Comparison of ENCODE assay signal across 24 cellular contexts in genomic region chr1:68955424-68955823, GRCh38.
A peak's percentile ranks its signal among the peaks of the same experiment; 100 is the strongest.
DNase-seq lines count a peak whose midpoint lies in the region; ATAC-seq and TF ChIP-seq lines count a peak whose summit lies in the region.
"Had no signal": no experiment of that assay in that cellular context is flagged by ENCODE, and none has a peak within 500 bp of the region (broad histone marks: within the 10 kb centered on the region; RNA-seq: fewer than 3 reads in every experiment).

No MANE protein-coding gene starts in this region.

- no peak for TF ChIP-seq CTCF in PC-3 (conservative IDR thresholded peaks at IDR 0.05; ENCODE audit: low read depth, low read length)

- ATAC-seq in HG03565 (IDR thresholded peaks at IDR 0.05; ENCODE audit: unreplicated experiment) (no peak), PC-3 (no peak)
- ATAC-seq: activated CD4-positive, alpha-beta T cell treated with anti-CD3 and anti-CD28 coated beads for 36 hours; HepG2; naive thymus-derived CD4-positive, alpha-beta T cell; psoas muscle had no signal

- no peaks in the 10 kb centered on the region for H3K9me2 ChIP-seq in PC-3 (replicated peaks; ENCODE audit: low read length)

- H4K20me1 ChIP-seq in PC-3 (ENCODE audit: low read length) = no peaks in the 10 kb centered on the region

- no peak overlapping the region for H2AFZ ChIP-seq in PC-3 (ENCODE audit: low read length)

- H3K36me3 ChIP-seq in MG63 (no peaks in the 10 kb centered on the region), H7 (replicated peaks; ENCODE audit: control insufficient read depth, insufficient read depth, low read length) (no peaks in the 10 kb centered on the region), PC-3 (ENCODE audit: low read depth, low read length) (no peaks in the 10 kb centered on the region)
- H3K36me3 ChIP-seq: ascending aorta, left ventricle myocardium inferior, thyroid gland had no signal

- no TSS peak for BruUV-seq in PC-3 (replicated peaks; lab: Mats Ljungman, UMichigan)

- intact Hi-C loops in PC-3 (cut with micrococcal nuclease) = no loop called here

- no peak overlapping the region for H3K4me2 ChIP-seq in PC-3 (ENCODE audit: low read length)

- H3K4me1 ChIP-seq in PC-3 (ENCODE audit: insufficient read depth, low read length) = no peaks in the 10 kb centered on the region
- H3K4me1 ChIP-seq: ascending aorta, psoas muscle had no signal

- no peaks in the 10 kb centered on the region for H3K79me2 ChIP-seq in PC-3 (ENCODE audit: low read length)

- H3F3A ChIP-seq in PC-3 (ENCODE audit: low read length, unreplicated experiment) = no peaks in the 10 kb centered on the region

- POLR2A ChIA-PET in PC-3 (lab: Charles Lee; ENCODE audit: unreplicated experiment) = no interaction called here

- no peaks in the 10 kb centered on the region for H3K9me3 ChIP-seq in MG63
- no peaks in the 10 kb centered on the region for H3K9me3 ChIP-seq in PC-3 (ENCODE audit: low read length)
- H3K9me3 ChIP-seq: ascending aorta, psoas muscle, thyroid gland had no signal

- no peak overlapping the region for H3K27ac ChIP-seq in PC-3 (ENCODE audit: low read length)
- H3K27ac ChIP-seq: ascending aorta, dorsolateral prefrontal cortex, left ventricle myocardium inferior, psoas muscle, thyroid gland had no signal

- H3K9ac ChIP-seq in PC-3 (ENCODE audit: low read length) = no peak overlapping the region

- CTCF ChIA-PET in PC-3 (lab: Charles Lee) = no interaction called here

- DNase-seq in Daoy (ENCODE audit: low read depth) (peak; percentile 28), MG63 (peak; percentile 71), NCI-H69 (lab: John Stamatoyannopoulos, UW) (peak; percentile 66), glomerular visceral epithelial cell (ENCODE audit: extremely low spot score) (peak; percentile 16), amygdala (lab: John Stamatoyannopoulos, UW) (no peak), H7 (no peak), PC-3 (no peak)
- DNase-seq: activated CD4-positive, alpha-beta T cell treated with anti-CD3 and anti-CD28 coated beads for 36 hours; activated T-cell treated with anti-CD3 and anti-CD28 coated beads for 4 hours; cerebellar nuclear complex; dorsolateral prefrontal cortex; GOT3; Kasumi-1; left ventricle myocardium inferior; midbrain; naive thymus-derived CD4-positive, alpha-beta T cell; NCI-H526; nucleus accumbens; psoas muscle; stimulated activated CD4-positive, alpha-beta T cell treated with anti-CD3 and anti-CD28 coated beads, Interleukin-15, amount 100 ng/mL, for 24 hours; thyroid gland had no signal

- H3K27me3 ChIP-seq in MG63 (no peaks in the 10 kb centered on the region), H7 (ENCODE audit: control insufficient read depth, insufficient read depth, low read length) (no peaks in the 10 kb centered on the region), PC-3 (ENCODE audit: low read length) (no peaks in the 10 kb centered on the region)
- H3K27me3 ChIP-seq: ascending aorta, dorsolateral prefrontal cortex, thyroid gland had no signal

- no peak overlapping the region for H3K4me3 ChIP-seq in MG63
- no peak overlapping the region for H3K4me3 ChIP-seq in H7 (ENCODE audit: insufficient read depth, low read depth, low read length)
- no peak overlapping the region for H3K4me3 ChIP-seq in PC-3 (ENCODE audit: low read length)
- H3K4me3 ChIP-seq: ascending aorta, dorsolateral prefrontal cortex, left ventricle myocardium inferior, psoas muscle, thyroid gland had no signal

Comparison
In these comparisons a context has a peak if more than half of its experiments do, and no peak if none do; other contexts are left out.
1. DNase-seq: peak in Daoy (single experiment), MG63 (single experiment), NCI-H69 (single experiment) and glomerular visceral epithelial cell (single experiment); none in amygdala (0 of 56), H7 (single experiment) and PC-3 (single experiment).